Comparison of ENCODE assay signal across 1 cellular context in the genomic region with DNA sequence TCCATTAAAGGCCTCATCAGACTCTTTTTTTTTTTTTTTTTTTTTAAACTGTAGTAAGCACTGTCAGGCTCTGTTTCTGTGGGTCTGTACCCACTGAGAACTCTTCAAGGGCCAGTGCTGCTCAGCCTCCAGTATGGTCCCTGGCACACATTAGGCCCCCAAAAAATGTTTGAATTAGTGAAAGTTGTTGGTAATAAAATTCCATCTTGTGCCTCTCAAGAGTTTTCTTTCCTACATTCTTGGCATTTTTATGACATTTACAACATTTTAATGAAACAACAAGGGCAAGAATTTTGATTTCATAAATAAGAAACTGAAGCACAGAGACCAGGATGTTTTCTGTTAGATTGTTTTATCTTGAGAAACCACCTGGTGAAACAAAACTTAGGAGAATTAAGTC.
TF ChIP-seq lines count a peak whose summit lies in the region.

No MANE protein-coding gene starts in this region.

TF ChIP-seq in K562, 482 proteins besides CTCF, POLR2A, EP300 and RAD21:
- TF ChIP-seq BRF2 (IDR thresholded peaks at IDR 0.05; ENCODE audit: borderline replicate concordance, insufficient read depth, insufficient read length): no peak
- no peak for TF ChIP-seq U2AF1 (optimal IDR thresholded peaks at IDR 0.05; ENCODE audit: low read depth, low read length)
- TF ChIP-seq ARID1B (IDR thresholded peaks at IDR 0.05): 0 out of 2 replicates have a peak, but pooled peaks have one; percentile 9
- no peak for TF ChIP-seq ZFP30 (CRISPR knock-in tag; IDR thresholded peaks at IDR 0.05; ENCODE audit: borderline replicate concordance)
- no peak for TF ChIP-seq GABPA (tag; conservative IDR thresholded peaks at IDR 0.05; ENCODE audit: low read depth)
TF ChIP-seq in K562: peak in this region for 1.
